18 cellular contexts compared by ENCODE assay signal in genomic region chr19:34994286-34994642, GRCh38. TPM values are rescaled to one million over a fixed set of nuclear protein-coding genes. Genes with fewer than 3 reads are reported as not detected.
DNase-seq lines count a peak whose midpoint lies in the region; ATAC-seq, FAIRE-seq and TF ChIP-seq lines count a peak whose summit lies in the region.
"Had no signal": no experiment of that assay in that cellular context is flagged by ENCODE, and none has a peak within 500 bp of the region (broad histone marks: within the 10 kb centered on the region; RNA-seq: fewer than 3 reads in every experiment).

No MANE protein-coding gene starts in this region.

- no peak for DNase-seq in CD4-positive, alpha-beta T cell
- DNase-seq in K562 (ENCODE audit: extremely low read depth in 1 of 4, low spot score in 3 of 4) (no peak), lung (ENCODE audit: low spot score) (no peak), spleen (peak; percentile 71), dorsolateral prefrontal cortex (no peak)
- DNase-seq in effector memory CD4-positive, alpha-beta T cell: no peak
- no peak for DNase-seq in activated CD4-positive, alpha-beta T cell treated with anti-CD3 and anti-CD28 coated beads, Interleukin-2, amount 10 ng/mL, durations not matched to agents 24 days and 14 days
- DNase-seq: activated naive CD4-positive, alpha-beta T cell treated with anti-CD3 and anti-CD28 coated beads for 36 hours; KBM-7; NCI-H1436; NK-92 treated with Interleukin-12 subunit alpha and Interleukin-12 subunit beta, amount 100 ng/mL, for 24 hours; stimulated activated CD4-positive, alpha-beta T cell treated with anti-CD3 and anti-CD28 coated beads, Interleukin-4, amount 100 ng/mL, for 4 hours had no signal

- TF ChIP-seq EP300 in K562 (IDR thresholded peaks at IDR 0.05; ENCODE audit: low read length): no peak

- no peak overlapping the region for H3K4me3 ChIP-seq in K562
- no peak overlapping the region for H3K4me3 ChIP-seq in lung
- H3K4me3 ChIP-seq in spleen: no peak overlapping the region
- H3K4me3 ChIP-seq in effector memory CD4-positive, alpha-beta T cell (ENCODE audit: insufficient read depth, low read depth, low read length, poor library complexity, severe bottlenecking): no peak overlapping the region
- no peak overlapping the region for H3K4me3 ChIP-seq in dorsolateral prefrontal cortex

- H3K79me2 ChIP-seq in K562 (ENCODE audit: control insufficient read depth, insufficient read depth, low read length): no peaks in the 10 kb centered on the region

- TF ChIP-seq RAD21 in K562 (CRISPR knock-in tag; conservative IDR thresholded peaks at IDR 0.05 in 1 of 2, IDR thresholded peaks at IDR 0.05 in 1 of 2): no peak

- intact Hi-C loops in CD4-positive, alpha-beta T cell (cut with DNase I, micrococcal nuclease): no loop called here
- intact Hi-C loops in K562 (cut with micrococcal nuclease): no loop called here
- intact Hi-C loops in spleen (cut with DNase I; ENCODE audit: low total_unique reads): no loop called here
- intact Hi-C loops in activated CD4-positive, alpha-beta T cell treated with anti-CD3 and anti-CD28 coated beads, Interleukin-2, amount 10 ng/mL, durations not matched to agents 24 days and 14 days (cut with micrococcal nuclease): no loop called here
- intact Hi-C loops in dorsolateral prefrontal cortex (cut with DNase I): no loop called here

- H3K27me3 ChIP-seq in CD4-positive, alpha-beta T cell (ENCODE audit: control insufficient read depth, insufficient read depth, low read length): no peaks in the 10 kb centered on the region
- H3K27me3 ChIP-seq in K562 (ENCODE audit: control insufficient read depth in 2 of 2, insufficient read depth in 2 of 2, low read length in 2 of 2) (peaks cover 0 to 10% of the 10 kb centered on the region in 2 experiments; a peak in 1 of 5 replicates), lung (ENCODE audit: control insufficient read depth, insufficient read depth) (no peaks in the 10 kb centered on the region), spleen (replicated peaks in 1 of 7) (no peaks in the 10 kb centered on the region), dorsolateral prefrontal cortex (no peaks in the 10 kb centered on the region)
- no peaks in the 10 kb centered on the region for H3K27me3 ChIP-seq in effector memory CD4-positive, alpha-beta T cell (replicated peaks; ENCODE audit: control insufficient read depth, insufficient read depth, low read length, poor library complexity, severe bottlenecking)

- H2AFZ ChIP-seq in K562 (ENCODE audit: low read depth, low read length): peak overlapping the region; percentile 49; the same call in 1 of the 2 replicates

- no TSS peak for BruUV-seq in K562 (replicated peaks; lab: Mats Ljungman, UMichigan)

- H3K4me1 ChIP-seq in K562 (replicated peaks in 1 of 2; ENCODE audit: control insufficient read depth in 2 of 2, insufficient read depth in 2 of 2, low read length in 2 of 2) (peaks cover 7 to 10% of the 10 kb centered on the region in 2 experiments; a peak in 4 of 5 replicates), lung (ENCODE audit: control insufficient read depth in 2 of 2, insufficient read depth in 2 of 2, low read length in 2 of 2) (peaks cover 0 to 27% of the 10 kb centered on the region in 2 donors), spleen (peaks cover 33 to 68% (median 50%) of the 10 kb centered on the region in 6 donors)
- peaks cover 33% of the 10 kb centered on the region for H3K4me1 ChIP-seq in effector memory CD4-positive, alpha-beta T cell (ENCODE audit: control insufficient read depth, insufficient read depth, low read length, poor library complexity, severe bottlenecking)

- POLR2A ChIA-PET in CD4-positive, alpha-beta T cell (lab: Charles Lee): interaction anchor here (10.3 kb wide), 1 partner anchor 17 kb away, joined by 205 read pairs; no protein-coding TSS in a partner anchor
- POLR2A ChIA-PET in K562 (lab: Yijun Ruan, JAX): no interaction called here

- no peak for ATAC-seq in CD4-positive, alpha-beta T cell (ENCODE audit: poor library complexity)
- no peak for ATAC-seq in K562
- no peak for ATAC-seq in lung (ENCODE audit: insufficient read depth, low FRiP score)
- no peak for ATAC-seq in HG02798 (IDR thresholded peaks at IDR 0.05; ENCODE audit: poor library complexity, unreplicated experiment)
- ATAC-seq: activated CD4-positive, CD25-positive, alpha-beta regulatory T cell treated with anti-CD3 and anti-CD28 coated beads, Interleukin-2, amount 50 U/mL, for 24 hours had no signal

- in situ Hi-C loops in K562 (cut with MboI): no loop called here

- peaks cover 6% of the 10 kb centered on the region for H3K36me3 Mint-ChIP-seq in CD4-positive, alpha-beta T cell (ENCODE audit: low read depth)
- H3K36me3 Mint-ChIP-seq in activated CD4-positive, alpha-beta T cell treated with anti-CD3 and anti-CD28 coated beads, Interleukin-2, amount 10 ng/mL, durations not matched to agents 24 days and 14 days (ENCODE audit: low read depth): peaks cover 2% of the 10 kb centered on the region

- no peak overlapping the region for H3K9ac ChIP-seq in K562 (ENCODE audit: insufficient read depth in 1 of 2, low read depth in 2 of 2, low read length in 2 of 2)

- no peaks in the 10 kb centered on the region for H3K9me3 ChIP-seq in CD4-positive, alpha-beta T cell (ENCODE audit: control insufficient read depth, low read length)
- 0 out of 2 replicates have a peak, but pooled peaks cover 2% of the 10 kb centered on the region for H3K9me3 ChIP-seq in K562 (replicated peaks; ENCODE audit: control insufficient read depth, insufficient read depth, low read depth, low read length)
- no peaks in the 10 kb centered on the region for H3K9me3 ChIP-seq in lung (ENCODE audit: control insufficient read depth in 2 of 2, insufficient read depth in 1 of 2, low read length in 1 of 2)
- no peaks in the 10 kb centered on the region for H3K9me3 ChIP-seq in spleen
- H3K9me3 ChIP-seq in effector memory CD4-positive, alpha-beta T cell (ENCODE audit: control insufficient read depth, low read length): no peaks in the 10 kb centered on the region

- peaks cover 74% of the 10 kb centered on the region for H3K4me1 Mint-ChIP-seq in CD4-positive, alpha-beta T cell (ENCODE audit: low read depth)
- peaks cover 33% of the 10 kb centered on the region for H3K4me1 Mint-ChIP-seq in activated CD4-positive, alpha-beta T cell treated with anti-CD3 and anti-CD28 coated beads, Interleukin-2, amount 10 ng/mL, durations not matched to agents 24 days and 14 days

- no peaks in the 10 kb centered on the region for H3K9me3 Mint-ChIP-seq in CD4-positive, alpha-beta T cell
- H3K9me3 Mint-ChIP-seq in activated CD4-positive, alpha-beta T cell treated with anti-CD3 and anti-CD28 coated beads, Interleukin-2, amount 10 ng/mL, durations not matched to agents 24 days and 14 days: no peaks in the 10 kb centered on the region
- H3K9me3 Mint-ChIP-seq: activated naive CD4-positive, alpha-beta T cell treated with anti-CD3 and anti-CD28 coated beads for 36 hours; T-helper 1 cell treated with Interleukin-12 subunit alpha and Interleukin-12 subunit beta and Interleukin-4 antibody, amounts not matched to agents 30 μg/mL and 1 μg/mL, for 36 hours had no signal

- 44% methylated on average over 8 of the region's 9 CpGs for WGBS in K562 (ENCODE audit: insufficient coverage, low coverage, missing lambda C conversion rate)
- 45 to 57% methylated on average over 9 of the region's 9 CpGs for WGBS in lung, 2 donors
- 38 to 69% (median 54%) methylated on average over 8 to 9 of the region's 9 CpGs for WGBS in spleen, 5 donors

- no peak for TF ChIP-seq CTCF in CD4-positive, alpha-beta T cell (IDR thresholded peaks at IDR 0.05)
- no peak for TF ChIP-seq CTCF in K562 (IDR thresholded peaks at IDR 0.05 in 2 of 3, conservative IDR thresholded peaks at IDR 0.05 in 1 of 3; ENCODE audit: insufficient read depth in 2 of 3, low read depth in 1 of 3, low read length in 3 of 3)
- TF ChIP-seq CTCF in lung (IDR thresholded peaks at IDR 0.05; ENCODE audit: control extremely low read depth, extremely low read depth): no peak
- no peak for TF ChIP-seq CTCF in spleen (IDR thresholded peaks at IDR 0.05 in 8 of 11, conservative IDR thresholded peaks at IDR 0.05 in 3 of 11)
- no peak for TF ChIP-seq CTCF in dorsolateral prefrontal cortex (IDR thresholded peaks at IDR 0.05 in 54 of 56, conservative IDR thresholded peaks at IDR 0.05 in 2 of 56; ENCODE audit: low read depth in 1 of 56, partially characterized antibody in 56 of 56)

- TF ChIP-seq POLR2A in K562 (conservative IDR thresholded peaks at IDR 0.05) (no peak), spleen (IDR thresholded peaks at IDR 0.05) (no peak)

- CTCF ChIA-PET in CD4-positive, alpha-beta T cell (lab: Charles Lee): interaction anchor here (0.9 kb wide), 1 partner anchor 50 kb away, joined by 3 read pairs; no protein-coding TSS in a partner anchor
- CTCF ChIA-PET in K562 (lab: Yijun Ruan, JAX; ENCODE audit: low intra/inter-chr PET ratio): no interaction called here

- no peaks in the 10 kb centered on the region for H3K27me3 Mint-ChIP-seq in CD4-positive, alpha-beta T cell
- peaks cover 2% of the 10 kb centered on the region for H3K27me3 Mint-ChIP-seq in activated CD4-positive, alpha-beta T cell treated with anti-CD3 and anti-CD28 coated beads, Interleukin-2, amount 10 ng/mL, durations not matched to agents 24 days and 14 days

- no peak overlapping the region for H3K27ac ChIP-seq in CD4-positive, alpha-beta T cell (ENCODE audit: low read depth, low read length)
- H3K27ac ChIP-seq in K562 (ENCODE audit: extremely low read depth, low read depth, low read length): no peak overlapping the region
- H3K27ac ChIP-seq in lung (ENCODE audit: low read depth in 1 of 2, low read length in 1 of 2): peak overlapping the region; percentile 38 to 68
- H3K27ac ChIP-seq in spleen: peak overlapping the region in 6 of 8 donors; percentile 78 to 99 (median 97)
- H3K27ac ChIP-seq in effector memory CD4-positive, alpha-beta T cell (ENCODE audit: insufficient read depth, low read length, poor library complexity, severe bottlenecking): no peak overlapping the region
- peak overlapping the region in 17 of 59 donors; percentile 1 to 78 (median 56) for H3K27ac ChIP-seq in dorsolateral prefrontal cortex

- H3K36me3 ChIP-seq in K562 (ENCODE audit: control insufficient read depth, insufficient read depth, low read length) (no peaks in the 10 kb centered on the region), lung (ENCODE audit: control insufficient read depth in 2 of 2, insufficient read depth in 2 of 2, low read length in 2 of 2) (no peaks in the 10 kb centered on the region), spleen (no peaks in the 10 kb centered on the region)
- no peaks in the 10 kb centered on the region for H3K36me3 ChIP-seq in effector memory CD4-positive, alpha-beta T cell (ENCODE audit: control insufficient read depth, insufficient read depth, low read length)

- no peaks in the 10 kb centered on the region for H3K9me1 ChIP-seq in K562 (ENCODE audit: control insufficient read depth, insufficient read depth, low read length)

- H4K20me1 ChIP-seq in K562 (replicated peaks; ENCODE audit: control insufficient read depth, insufficient read depth, low read length): no peaks in the 10 kb centered on the region

- no peak for FAIRE-seq in K562 (lab: Jason Lieb, UNC)
- FAIRE-seq: urothelium cell line had no signal

- H3K4me3 Mint-ChIP-seq in CD4-positive, alpha-beta T cell: no peak overlapping the region
- no peak overlapping the region for H3K4me3 Mint-ChIP-seq in activated CD4-positive, alpha-beta T cell treated with anti-CD3 and anti-CD28 coated beads, Interleukin-2, amount 10 ng/mL, durations not matched to agents 24 days and 14 days
- H3K4me3 Mint-ChIP-seq: activated naive CD4-positive, alpha-beta T cell treated with anti-CD3 and anti-CD28 coated beads for 36 hours; T-helper 1 cell treated with Interleukin-12 subunit alpha and Interleukin-12 subunit beta and Interleukin-4 antibody, amounts not matched to agents 30 μg/mL and 1 μg/mL, for 36 hours had no signal

- H3K4me2 ChIP-seq in K562 (ENCODE audit: insufficient read depth, low read length): no peak overlapping the region

- peak overlapping the region; percentile 98 for H3K27ac Mint-ChIP-seq in CD4-positive, alpha-beta T cell
- H3K27ac Mint-ChIP-seq in activated CD4-positive, alpha-beta T cell treated with anti-CD3 and anti-CD28 coated beads, Interleukin-2, amount 10 ng/mL, durations not matched to agents 24 days and 14 days: no peak overlapping the region
- H3K27ac Mint-ChIP-seq: activated naive CD4-positive, alpha-beta T cell treated with anti-CD3 and anti-CD28 coated beads for 36 hours; T-helper 1 cell treated with Interleukin-12 subunit alpha and Interleukin-12 subunit beta and Interleukin-4 antibody, amounts not matched to agents 30 μg/mL and 1 μg/mL, for 36 hours had no signal

RNA-seq across cellular contexts. Expression of gene GRAMD1A, which starts 5.9 kb away (rescaled TPM):
- 100 to 1,000 TPM; 221 to 229 TPM for total RNA-seq in CD4-positive, alpha-beta T cell
- 167 and 288 TPM in 2 replicates for total RNA-seq in K562 (2011; cell fraction: chromatin; rRNA removed; ENCODE audit: low replicate concordance)
- total RNA-seq in K562 (2011; cell fraction: nucleolus; rRNA removed): 130 and 133 TPM in 2 replicates
- 132 and 192 TPM in 2 replicates for total RNA-seq in K562 (2011; cell fraction: nucleoplasm; rRNA removed)
- total RNA-seq in K562 (2014; rRNA removed): 41.8 and 47.0 TPM in 2 replicates
- 13.9 and 16.4 TPM in 2 replicates for total RNA-seq in K562 (2014; rRNA removed; fragmentation: Illumina TruSeq; extraction: Trizol)
- 19.4 and 20.5 TPM in 2 replicates for total RNA-seq in K562 (2015; rRNA removed; fragmentation: Illumina TruSeq; extraction: Trizol)
- 58.7 and 62.5 TPM in 2 replicates for total RNA-seq in K562 (2021)
- polyA plus RNA-seq in K562 (2011; rRNA removed): 39.4 and 54.3 TPM in 2 replicates
- polyA plus RNA-seq in K562 (2011; cell fraction: cytosol; rRNA removed): 51.1 and 57.8 TPM in 2 replicates
- 131 and 183 TPM in 2 replicates for polyA plus RNA-seq in K562 (2011; cell fraction: nucleus; rRNA removed)
- 35.7 and 68.6 TPM in 2 replicates for polyA plus RNA-seq in K562 (2012)
- polyA plus RNA-seq in K562 (2014; fragmentation: Illumina TruSeq; extraction: Trizol): 38.5 and 54.1 TPM in 2 replicates
- 1 to 10 TPM; 1.4 to 1.7 TPM for polyA plus RNA-seq in K562 (2014; fragmentation: Nextera tagmentation; extraction: Ambion mirVana)
- polyA plus RNA-seq in K562 (2014; rRNA removed): 61.7 and 63.8 TPM in 2 replicates
- polyA minus RNA-seq in K562 (2011; rRNA and poly(A)+ RNA removed): 41.4 and 44.4 TPM in 2 replicates
- polyA minus RNA-seq in K562 (2011; cell fraction: cytosol; rRNA and poly(A)+ RNA removed): 39.7 and 39.8 TPM in 2 replicates
- 31.2 and 45.4 TPM in 2 replicates for polyA minus RNA-seq in K562 (2011; cell fraction: nucleus; rRNA and poly(A)+ RNA removed)
- 100 to 1,000 TPM; 130 to 137 TPM for total RNA-seq in lung
- 100 to 1,000 TPM in 1 of 2 donors, 10 to 100 TPM in 1; 92.2 to 217 TPM for polyA plus RNA-seq in lung
- total RNA-seq in spleen: 100 to 1,000 TPM in 5 of 7 donors, 10 to 100 TPM in 2; 80.3 to 177 (median 118) TPM
- polyA plus RNA-seq in spleen: 10 to 100 TPM; 30.0 to 63.2 (median 30.4) TPM
- 160 and 176 TPM in 2 replicates for total RNA-seq in activated CD4-positive, alpha-beta T cell treated with anti-CD3 and anti-CD28 coated beads, Interleukin-2, amount 10 ng/mL, durations not matched to agents 24 days and 14 days
- total RNA-seq in dorsolateral prefrontal cortex: 10 to 100 TPM; 38.8 to 93.6 (median 54.7) TPM

RNA-seq across cellular contexts. Expression of gene ZNF792, which starts 30.2 kb away (rescaled TPM):
- total RNA-seq in CD4-positive, alpha-beta T cell: 1 to 10 TPM; 6.8 to 8.9 TPM
- 49.4 and 86.2 TPM in 2 replicates for total RNA-seq in K562 (2011; cell fraction: chromatin; rRNA removed; ENCODE audit: low replicate concordance)
- total RNA-seq in K562 (2011; cell fraction: nucleolus; rRNA removed): 38.2 and 47.9 TPM in 2 replicates
- total RNA-seq in K562 (2011; cell fraction: nucleoplasm; rRNA removed): 33.4 and 39.9 TPM in 2 replicates
- total RNA-seq in K562 (2014; rRNA removed) (14.5 and 14.6 TPM in 2 replicates), K562 (2014; rRNA removed; fragmentation: Illumina TruSeq; extraction: Trizol) (15.8 and 17.7 TPM in 2 replicates), K562 (2015; rRNA removed; fragmentation: Illumina TruSeq; extraction: Trizol) (10.0 and 10.4 TPM in 2 replicates), K562 (2021) (15.5 and 16.5 TPM in 2 replicates), lung (10 to 100 TPM in 1 of 2 donors, 1 to 10 TPM in 1; 8.1 to 17.2 TPM), spleen (10 to 100 TPM; 10.4 to 22.9 (median 16.6) TPM), dorsolateral prefrontal cortex (1 to 10 TPM; 2.3 to 7.1 (median 4.5) TPM)
- polyA plus RNA-seq in K562 (2011; rRNA removed) (9.6 and 12.0 TPM in 2 replicates), K562 (2014; fragmentation: Illumina TruSeq; extraction: Trizol) (9.9 and 10.2 TPM in 2 replicates), K562 (2014; fragmentation: Nextera tagmentation; extraction: Ambion mirVana) (1 to 10 TPM; 3.3 to 3.5 TPM), K562 (2014; rRNA removed) (7.0 and 7.9 TPM in 2 replicates), lung (1 to 10 TPM; 2.0 to 3.7 TPM), spleen (1 to 10 TPM; 1.5 to 3.0 (median 1.6) TPM)
- 6.8 and 6.9 TPM in 2 replicates for polyA plus RNA-seq in K562 (2011; cell fraction: cytosol; rRNA removed)
- 17.3 and 18.8 TPM in 2 replicates for polyA plus RNA-seq in K562 (2011; cell fraction: nucleus; rRNA removed)
- 7.3 and 9.8 TPM in 2 replicates for polyA plus RNA-seq in K562 (2012)
- polyA minus RNA-seq in K562 (2011; rRNA and poly(A)+ RNA removed): 37.5 and 38.9 TPM in 2 replicates
- 9.4 and 17.3 TPM in 2 replicates for polyA minus RNA-seq in K562 (2011; cell fraction: cytosol; rRNA and poly(A)+ RNA removed)
- polyA minus RNA-seq in K562 (2011; cell fraction: nucleus; rRNA and poly(A)+ RNA removed): 32.0 and 50.6 TPM in 2 replicates
- total RNA-seq in activated CD4-positive, alpha-beta T cell treated with anti-CD3 and anti-CD28 coated beads, Interleukin-2, amount 10 ng/mL, durations not matched to agents 24 days and 14 days: 5.0 and 5.8 TPM in 2 replicates

RNA-seq across cellular contexts. Expression of gene SCN1B, which starts 36.0 kb away (rescaled TPM):
- total RNA-seq in CD4-positive, alpha-beta T cell: 1 to 10 TPM; 1.4 to 2.3 TPM
- 6.3 and 14.6 TPM in 2 replicates for total RNA-seq in K562 (2011; cell fraction: chromatin; rRNA removed; ENCODE audit: low replicate concordance)
- total RNA-seq in K562 (2011; cell fraction: nucleolus; rRNA removed): 7.7 and 7.9 TPM in 2 replicates
- 8.3 and 13.4 TPM in 2 replicates for total RNA-seq in K562 (2011; cell fraction: nucleoplasm; rRNA removed)
- total RNA-seq in K562 (2014; rRNA removed) (0.91 and 1.6 TPM in 2 replicates), K562 (2014; rRNA removed; fragmentation: Illumina TruSeq; extraction: Trizol) (0.51 and 0.80 TPM in 2 replicates), K562 (2015; rRNA removed; fragmentation: Illumina TruSeq; extraction: Trizol) (0.91 and 1.2 TPM in 2 replicates), K562 (2021) (1.8 TPM in 2 replicates), lung (1 to 10 TPM; 1.5 to 8.4 TPM), spleen (10 to 100 TPM; 11.3 to 28.1 (median 16.7) TPM), dorsolateral prefrontal cortex (100 to 1,000 TPM in 117 of 120 experiments, 10 to 100 TPM in 3; 65.9 to 457 (median 199) TPM)
- polyA plus RNA-seq in K562 (2011; rRNA removed) (2.5 and 4.2 TPM in 2 replicates), K562 (2014; fragmentation: Illumina TruSeq; extraction: Trizol) (0.79 and 1.0 TPM in 2 replicates), K562 (2014; fragmentation: Nextera tagmentation; extraction: Ambion mirVana) (under 1 TPM; 0.03 to 0.06 TPM), K562 (2014; rRNA removed) (1.2 and 2.1 TPM in 2 replicates), lung (10 to 100 TPM in 1 of 2 donors, 1 to 10 TPM in 1; 9.5 to 12.6 TPM), spleen (1 to 10 TPM; 3.7 to 7.4 (median 5.9) TPM)
- 2.3 and 2.6 TPM in 2 replicates for polyA plus RNA-seq in K562 (2011; cell fraction: cytosol; rRNA removed)
- 9.1 and 10.0 TPM in 2 replicates for polyA plus RNA-seq in K562 (2011; cell fraction: nucleus; rRNA removed)
- polyA plus RNA-seq in K562 (2012): 1.4 and 3.7 TPM in 2 replicates
- 1.1 and 2.6 TPM in 2 replicates for polyA minus RNA-seq in K562 (2011; rRNA and poly(A)+ RNA removed)
- 1.2 and 1.5 TPM in 2 replicates for polyA minus RNA-seq in K562 (2011; cell fraction: cytosol; rRNA and poly(A)+ RNA removed)
- polyA minus RNA-seq in K562 (2011; cell fraction: nucleus; rRNA and poly(A)+ RNA removed): 1.6 and 2.2 TPM in 2 replicates
- 0.78 and 0.96 TPM in 2 replicates for total RNA-seq in activated CD4-positive, alpha-beta T cell treated with anti-CD3 and anti-CD28 coated beads, Interleukin-2, amount 10 ng/mL, durations not matched to agents 24 days and 14 days

RNA-seq across cellular contexts. Expression of gene HPN, which starts 47.3 kb away (rescaled TPM):
- total RNA-seq in CD4-positive, alpha-beta T cell: not detected
- 0.30 and 0.74 TPM in 2 replicates for total RNA-seq in K562 (2011; cell fraction: chromatin; rRNA removed; ENCODE audit: low replicate concordance)
- 0.26 and 0.67 TPM in 2 replicates for total RNA-seq in K562 (2011; cell fraction: nucleolus; rRNA removed)
- 0.59 and 0.99 TPM in 2 replicates for total RNA-seq in K562 (2011; cell fraction: nucleoplasm; rRNA removed)
- total RNA-seq in K562 (2014; rRNA removed) (not detected in 2 replicates), K562 (2014; rRNA removed; fragmentation: Illumina TruSeq; extraction: Trizol) (not detected in 2 replicates), K562 (2015; rRNA removed; fragmentation: Illumina TruSeq; extraction: Trizol) (0.15 TPM in 1 of 2 replicates, not detected in the other), K562 (2021) (0.20 and 0.36 TPM in 2 replicates), lung (10 to 100 TPM; 15.4 to 31.1 TPM), spleen (1 to 10 TPM; 1.0 to 4.3 (median 2.4) TPM), dorsolateral prefrontal cortex (10 to 100 TPM in 11 of 120 experiments, 1 to 10 TPM in 109; 1.0 to 16.3 (median 6.0) TPM)
- polyA plus RNA-seq in K562 (2011; rRNA removed) (0.10 and 0.11 TPM in 2 replicates), K562 (2014; fragmentation: Illumina TruSeq; extraction: Trizol) (not detected in 2 replicates), K562 (2014; fragmentation: Nextera tagmentation; extraction: Ambion mirVana) (not detected), K562 (2014; rRNA removed) (not detected in 2 replicates), lung (10 to 100 TPM; 22.5 to 41.4 TPM), spleen (1 to 10 TPM in 2 of 3 donors, under 1 TPM in 1; 0.86 to 2.4 (median 1.1) TPM)
- polyA plus RNA-seq in K562 (2011; cell fraction: cytosol; rRNA removed): 0.09 and 0.12 TPM in 2 replicates
- 0.63 and 1.3 TPM in 2 replicates for polyA plus RNA-seq in K562 (2011; cell fraction: nucleus; rRNA removed)
- polyA plus RNA-seq in K562 (2012): 0.10 and 1.7 TPM in 2 replicates
- polyA minus RNA-seq in K562 (2011; rRNA and poly(A)+ RNA removed): not detected in 2 replicates
- not detected in 2 replicates for polyA minus RNA-seq in K562 (2011; cell fraction: cytosol; rRNA and poly(A)+ RNA removed)
- 0.27 and 0.56 TPM in 2 replicates for polyA minus RNA-seq in K562 (2011; cell fraction: nucleus; rRNA and poly(A)+ RNA removed)
- 0.09 TPM in 1 of 2 replicates, not detected in the other for total RNA-seq in activated CD4-positive, alpha-beta T cell treated with anti-CD3 and anti-CD28 coated beads, Interleukin-2, amount 10 ng/mL, durations not matched to agents 24 days and 14 days
- total RNA-seq: activated naive CD4-positive, alpha-beta T cell treated with anti-CD3 and anti-CD28 coated beads for 36 hours; dermis microvascular lymphatic vessel endothelial cell had no signal
- polyA plus RNA-seq: fibroblast of lung had no signal

Comparison
In these comparisons a context has a peak if more than half of its experiments do, and no peak if none do; other contexts are left out.
1. H3K27ac ChIP-seq: peak in lung (2 of 2) and spleen (6 of 8); none in CD4-positive, alpha-beta T cell (single experiment), K562 (single experiment) and effector memory CD4-positive, alpha-beta T cell (single experiment).